ENCODE assay signal across 22 cellular contexts in genomic region chr2:118634876-118635275, GRCh38.
A peak's percentile ranks its signal among the peaks of the same experiment; 100 is the strongest.
DNase-seq lines count a peak whose midpoint lies in the region; ATAC-seq and TF ChIP-seq lines count a peak whose summit lies in the region.
"Had no signal": no experiment of that assay in that cellular context is flagged by ENCODE, and none has a peak within 500 bp of the region (broad histone marks: within the 10 kb centered on the region; RNA-seq: fewer than 3 reads in every experiment).

No MANE protein-coding gene starts in this region.

- H3K4me1 ChIP-seq in thyroid gland, result peaks cover 3 to 29% of the 10 kb centered on the region in 2 donors
- H3K4me1 ChIP-seq: A549 had no signal

- no peaks in the 10 kb centered on the region for H3K9me3 ChIP-seq in thyroid gland
- H3K9me3 ChIP-seq: A549, Caco-2 had no signal

- ATAC-seq in HG02678 (IDR thresholded peaks at IDR 0.05; ENCODE audit: unreplicated experiment), result no peak
- ATAC-seq: A549, HCT116 had no signal

- DNase-seq in NCI-H1105 treated with DMSO at 0.1 percent for 48 hours (lab: John Stamatoyannopoulos, UW) (peak; percentile 12), NCI-H1105 (lab: John Stamatoyannopoulos, UW) (no peak), NCI-H524 treated with DMSO at 0.1 percent for 48 hours (lab: John Stamatoyannopoulos, UW) (peak; percentile 69), thyroid gland (peak; percentile 75 to 76), NCI-H2227 (lab: John Stamatoyannopoulos, UW; ENCODE audit: unreplicated experiment) (no peak)
- DNase-seq in activated CD4-positive, alpha-beta T cell treated with anti-CD3 and anti-CD28 coated beads, Interleukin-2, amount 10 ng/mL, durations not matched to agents 24 days and 14 days, result peak; percentile 29
- no peak for DNase-seq in activated CD4-positive, alpha-beta T cell treated with anti-CD3 and anti-CD28 coated beads for 48 hours
- DNase-seq: AML-193; Caco-2; CD4-positive, alpha-beta T cell; DMS153; DND-41; EL; GM23248; H7; HFFc6; IMR-90 had no signal

- H3K27ac Mint-ChIP-seq in activated CD4-positive, alpha-beta T cell treated with anti-CD3 and anti-CD28 coated beads, Interleukin-2, amount 10 ng/mL, durations not matched to agents 24 days and 14 days, result no peak overlapping the region
- H3K27ac Mint-ChIP-seq: CD4-positive, alpha-beta T cell; HFFc6 had no signal

- intact Hi-C loops in activated CD4-positive, alpha-beta T cell treated with anti-CD3 and anti-CD28 coated beads, Interleukin-2, amount 10 ng/mL, durations not matched to agents 24 days and 14 days (cut with micrococcal nuclease), result no loop called here
- intact Hi-C loops in thyroid gland (cut with DNase I), result no loop called here

- H3K27ac ChIP-seq in thyroid gland, result peak overlapping the region in 1 of 3 donors; percentile 44
- H3K27ac ChIP-seq: 22Rv1, A549, C4-2B, GM23248 had no signal

- H3K27me3 ChIP-seq in thyroid gland, result no peaks in the 10 kb centered on the region

- H3K27me3 Mint-ChIP-seq in activated CD4-positive, alpha-beta T cell treated with anti-CD3 and anti-CD28 coated beads, Interleukin-2, amount 10 ng/mL, durations not matched to agents 24 days and 14 days, result no peaks in the 10 kb centered on the region

- no peak for TF ChIP-seq POLR2A in thyroid gland (IDR thresholded peaks at IDR 0.05)

- H3K36me3 ChIP-seq in thyroid gland, result no peaks in the 10 kb centered on the region

- H3K4me3 Mint-ChIP-seq in activated CD4-positive, alpha-beta T cell treated with anti-CD3 and anti-CD28 coated beads, Interleukin-2, amount 10 ng/mL, durations not matched to agents 24 days and 14 days, result no peak overlapping the region
- H3K4me3 Mint-ChIP-seq: CD4-positive, alpha-beta T cell; HFFc6 had no signal

- WGBS in thyroid gland, 2 donors, result 40% methylated on average over 3 of the region's 3 CpGs

- no peaks in the 10 kb centered on the region for H3K36me3 Mint-ChIP-seq in activated CD4-positive, alpha-beta T cell treated with anti-CD3 and anti-CD28 coated beads, Interleukin-2, amount 10 ng/mL, durations not matched to agents 24 days and 14 days (ENCODE audit: low read depth)

- no peaks in the 10 kb centered on the region for H3K9me3 Mint-ChIP-seq in activated CD4-positive, alpha-beta T cell treated with anti-CD3 and anti-CD28 coated beads, Interleukin-2, amount 10 ng/mL, durations not matched to agents 24 days and 14 days
- H3K9me3 Mint-ChIP-seq: HFFc6 had no signal

- no peak overlapping the region for H3K4me3 ChIP-seq in thyroid gland (replicated peaks in 1 of 3)
- H3K4me3 ChIP-seq: A549, GM23248 had no signal

- no peak for TF ChIP-seq CTCF in thyroid gland (IDR thresholded peaks at IDR 0.05)

- no peaks in the 10 kb centered on the region for H3K4me1 Mint-ChIP-seq in activated CD4-positive, alpha-beta T cell treated with anti-CD3 and anti-CD28 coated beads, Interleukin-2, amount 10 ng/mL, durations not matched to agents 24 days and 14 days

Comparison
In these comparisons a context has a peak if more than half of its experiments do, and no peak if none do; other contexts are left out.
1. DNase-seq: peak in NCI-H1105 treated with DMSO at 0.1 percent for 48 hours (single experiment), activated CD4-positive, alpha-beta T cell treated with anti-CD3 and anti-CD28 coated beads, Interleukin-2, amount 10 ng/mL, durations not matched to agents 24 days and 14 days (single experiment), NCI-H524 treated with DMSO at 0.1 percent for 48 hours (single experiment) and thyroid gland (2 of 2); none in NCI-H1105 (single experiment), activated CD4-positive, alpha-beta T cell treated with anti-CD3 and anti-CD28 coated beads for 48 hours (single experiment) and NCI-H2227 (single experiment).